Comparison of ENCODE assay signal across 22 cellular contexts in the genomic region with DNA sequence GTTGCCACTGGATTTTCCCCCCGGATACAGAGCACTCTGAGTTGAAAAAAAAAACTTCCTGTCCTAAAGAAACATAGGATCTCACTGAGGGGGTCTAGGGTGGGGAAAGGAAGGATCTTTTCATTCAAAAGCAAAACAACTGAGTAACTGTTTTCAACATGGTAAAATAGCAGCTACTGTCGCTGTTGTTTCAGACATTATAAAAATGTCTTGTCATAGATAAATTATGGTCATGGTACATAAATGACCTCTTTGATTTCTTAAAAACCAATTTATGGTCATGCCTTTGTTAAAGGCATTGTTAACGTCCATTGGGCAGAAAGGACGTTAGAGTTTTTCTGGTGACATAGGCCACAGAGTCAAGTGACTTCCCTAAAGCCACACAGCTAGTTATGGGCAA.
"Had no signal": no experiment of that assay in that cellular context is flagged by ENCODE, and none has a peak within 500 bp of the region (broad histone marks: within the 10 kb centered on the region; RNA-seq: fewer than 3 reads in every experiment).

No MANE protein-coding gene starts in this region.

- ATAC-seq: activated CD4-positive, CD25-positive, alpha-beta regulatory T cell treated with anti-CD3 and anti-CD28 coated beads, Interleukin-2, amount 50 U/mL, for 24 hours; activated CD8-positive, alpha-beta T cell treated with anti-CD3 and anti-CD28 coated beads, Interleukin-2, amount 10 ng/mL, durations not matched to agents 7 days and 5 days; T-cell had no signal

- DNase-seq: activated CD4-positive, alpha-beta T cell treated with anti-CD3 and anti-CD28 coated beads for 48 hours; activated CD4-positive, alpha-beta T cell treated with anti-CD3 and anti-CD28 coated beads, Interleukin-2, amount 50 U/mL, for 4 hours; activated CD8-positive, alpha-beta memory T cell treated with anti-CD3 and anti-CD28 coated beads, Interleukin-2, amount 50 U/mL, for 48 hours; activated CD8-positive, alpha-beta T cell treated with anti-CD3 and anti-CD28 coated beads, Interleukin-2, amount 10 ng/mL, durations not matched to agents 7 days and 5 days; activated effector memory CD4-positive, alpha-beta T cell treated with Interleukin-2 at 50 U/mL for 16 hours; activated naive CD4-positive, alpha-beta T cell; activated T-cell treated with anti-CD3 and anti-CD28 coated beads, Interleukin-2, amount 50 U/mL, for 1 hour; aorta; caudate nucleus; KG1; NCI-H1048; NCI-H146; NCI-H2081 treated with DMSO at 0.1 percent for 48 hours; NCI-H2171 treated with DMSO at 0.1 percent for 48 hours; NCI-H226; NCI-H526; NCI-H82; SIG-M5; T-cell had no signal

- H3K27ac ChIP-seq: breast epithelium, SK-N-MC had no signal

- H3K27me3 ChIP-seq: breast epithelium had no signal

- H3K4me3 ChIP-seq: breast epithelium, SK-N-MC had no signal

- H3K9me3 ChIP-seq: breast epithelium had no signal

- H3K4me1 ChIP-seq: breast epithelium had no signal

- H3K36me3 ChIP-seq: breast epithelium had no signal
